Comparison of ENCODE assay signal across 24 cellular contexts in genomic region chr1:165456861-165457260, GRCh38. TPM values are rescaled to one million over a fixed set of nuclear protein-coding genes. Genes with fewer than 3 reads are reported as not detected.
"Had no signal": no experiment of that assay in that cellular context is flagged by ENCODE, and none has a peak within 500 bp of the region (broad histone marks: within the 10 kb centered on the region; RNA-seq: fewer than 3 reads in every experiment).

No MANE protein-coding gene starts in this region.

- H3K27me3 ChIP-seq: testis, uterus had no signal

- H3K4me3 ChIP-seq: heart right ventricle, testis, uterus had no signal

- H3K36me3 Mint-ChIP-seq: activated naive CD4-positive, alpha-beta T cell treated with anti-CD3 and anti-CD28 coated beads, Interleukin-2, amount 50 U/mL, for 24 hours; brain; memory B cell; naive B cell had no signal

- DNase-seq: activated CD4-positive, alpha-beta T cell treated with anti-CD3 and anti-CD28 coated beads for 1 hour; activated CD4-positive, alpha-beta T cell treated with anti-CD3 and anti-CD28 coated beads, Interleukin-2, amount 50 U/mL, for 1 hour; activated CD8-positive, alpha-beta T cell treated with anti-CD3 and anti-CD28 coated beads, Interleukin-2, amount 10 ng/mL, durations not matched to agents 7 days and 5 days; activated gamma-delta T cell treated with Interleukin-2 at 50 U/mL for 16 hours; aorta; effector CD4-positive, alpha-beta T cell; foreskin fibroblast; heart right ventricle; islet precursor cell; left cardiac atrium; naive B cell; retina; stimulated activated CD4-positive, alpha-beta T cell treated with anti-CD3 and anti-CD28 coated beads, Interleukin-4, amount 100 ng/mL, for 1 hour; stimulated activated naive CD4-positive, alpha-beta T cell; testis; uterus had no signal

- H3K9me3 ChIP-seq: heart right ventricle, testis, uterus had no signal

- H3K27me3 Mint-ChIP-seq: progenitor cell of endocrine pancreas had no signal

- H3K9me3 Mint-ChIP-seq: activated naive CD4-positive, alpha-beta T cell treated with anti-CD3 and anti-CD28 coated beads, Interleukin-2, amount 50 U/mL, for 24 hours; activated T-helper 1 cell treated with anti-CD3 and anti-CD28 coated beads, Interleukin-12 subunit alpha, Interleukin-12 subunit beta, Interleukin-2, Interleukin-4 antibody, amounts not matched to agents 30 ng/mL and 10 ng/mL and 1 ng/mL, durations not matched to agents 14 hours and 24 hours and 36 hours; memory B cell had no signal

- H3K27ac Mint-ChIP-seq: activated CD8-positive, alpha-beta T cell treated with anti-CD3 and anti-CD28 coated beads, Interleukin-2, amount 10 ng/mL, durations not matched to agents 7 days and 5 days; activated T-helper 1 cell treated with anti-CD3 and anti-CD28 coated beads, Interleukin-12 subunit alpha, Interleukin-12 subunit beta, Interleukin-2, Interleukin-4 antibody, amounts not matched to agents 30 ng/mL and 10 ng/mL and 1 ng/mL, durations not matched to agents 14 hours and 24 hours and 36 hours; memory B cell; naive B cell had no signal

- H3K27ac ChIP-seq: heart right ventricle, testis, uterus had no signal

- H3K36me3 ChIP-seq: heart right ventricle, uterus had no signal

- H3K4me1 Mint-ChIP-seq: activated naive CD4-positive, alpha-beta T cell treated with anti-CD3 and anti-CD28 coated beads, Interleukin-2, amount 50 U/mL, for 24 hours; memory B cell; naive B cell had no signal

- H3K4me3 Mint-ChIP-seq: activated CD8-positive, alpha-beta T cell treated with anti-CD3 and anti-CD28 coated beads, Interleukin-2, amount 10 ng/mL, durations not matched to agents 7 days and 5 days; activated naive CD4-positive, alpha-beta T cell treated with anti-CD3 and anti-CD28 coated beads, Interleukin-2, amount 50 U/mL, for 24 hours; activated T-helper 1 cell treated with anti-CD3 and anti-CD28 coated beads, Interleukin-12 subunit alpha, Interleukin-12 subunit beta, Interleukin-2, Interleukin-4 antibody, amounts not matched to agents 30 ng/mL and 10 ng/mL and 1 ng/mL, durations not matched to agents 14 hours and 24 hours and 36 hours; memory B cell; naive B cell had no signal

RNA-seq across cellular contexts. Expression of gene RXRG, which starts 11.9 kb away (rescaled TPM):
- total RNA-seq: activated CD8-positive, alpha-beta T cell treated with anti-CD3 and anti-CD28 coated beads, Interleukin-2, amount 10 ng/mL, durations not matched to agents 7 days and 5 days; activated T-helper 1 cell treated with anti-CD3 and anti-CD28 coated beads, Interleukin-12 subunit alpha, Interleukin-12 subunit beta, Interleukin-2, Interleukin-4 antibody, amounts not matched to agents 30 ng/mL and 10 ng/mL and 1 ng/mL, durations not matched to agents 14 hours and 24 hours and 36 hours; chondrocyte; epithelial cell of proximal tubule; osteoblast had no signal
